In genomic region chr7:152115021-152115718, GRCh38 we compare ENCODE assay signal across 18 cellular contexts.
"Had no signal": no experiment of that assay in that cellular context is flagged by ENCODE, and none has a peak within 500 bp of the region (broad histone marks: within the 10 kb centered on the region; RNA-seq: fewer than 3 reads in every experiment).

No MANE protein-coding gene starts in this region.

- H3K4me1 Mint-ChIP-seq: immature natural killer cell, neural progenitor cell had no signal

- H3K27me3 ChIP-seq: esophagus squamous epithelium, gastroesophageal sphincter, neural progenitor cell, pancreas, vagina had no signal

- H3K27me3 Mint-ChIP-seq: natural killer cell treated with Interleukin-12 subunit alpha and Interleukin-12 subunit beta and Interleukin-15 and Interleukin-18, amount 100 ng/mL, for 72 hours; progenitor cell of endocrine pancreas had no signal

- H3K4me1 ChIP-seq: esophagus squamous epithelium, gastroesophageal sphincter, neural progenitor cell, pancreas, vagina had no signal

- H3K9me3 ChIP-seq: esophagus squamous epithelium, gastroesophageal sphincter, pancreas, vagina had no signal

- H3K27ac Mint-ChIP-seq: immature natural killer cell; natural killer cell treated with Interleukin-12 subunit alpha and Interleukin-12 subunit beta and Interleukin-15 and Interleukin-18, amount 100 ng/mL, for 72 hours; neural progenitor cell; progenitor cell of endocrine pancreas had no signal

- H3K36me3 ChIP-seq: neural progenitor cell had no signal

- H3K9ac ChIP-seq: neural progenitor cell had no signal

- ATAC-seq: gastroesophageal sphincter; left ventricle myocardium superior; natural killer cell treated with Interleukin-12 subunit alpha and Interleukin-12 subunit beta and Interleukin-15 and Interleukin-18, amount 100 ng/mL, for 72 hours; right cardiac atrium had no signal

- DNase-seq: effector memory CD4-positive, alpha-beta T cell; esophagus squamous epithelium; foreskin fibroblast; glutamatergic neuron; immature natural killer cell; left ventricle myocardium superior; occipital lobe; pancreas; right cardiac atrium; stimulated activated CD4-positive, alpha-beta T cell treated with anti-CD3 and anti-CD28 coated beads, Interleukin-2, amount 100 ng/mL, for 48 hours; stimulated activated naive CD4-positive, alpha-beta T cell treated with Interleukin-2 at 50 U/mL for 16 hours had no signal

- H3K9me3 Mint-ChIP-seq: immature natural killer cell; natural killer cell treated with Interleukin-12 subunit alpha and Interleukin-12 subunit beta and Interleukin-15 and Interleukin-18, amount 100 ng/mL, for 72 hours; neural progenitor cell had no signal

- H3K4me3 ChIP-seq: esophagus squamous epithelium, gastroesophageal sphincter, neural progenitor cell, pancreas, smooth muscle cell, vagina had no signal

- H3K27ac ChIP-seq: epithelial cell of prostate, esophagus squamous epithelium, gastroesophageal sphincter, neural progenitor cell, pancreas, vagina had no signal

- H3K4me3 Mint-ChIP-seq: immature natural killer cell; natural killer cell treated with Interleukin-12 subunit alpha and Interleukin-12 subunit beta and Interleukin-15 and Interleukin-18, amount 100 ng/mL, for 72 hours; neural progenitor cell had no signal
